ENCODE assay signal across 13 cellular contexts in the genomic region with DNA sequence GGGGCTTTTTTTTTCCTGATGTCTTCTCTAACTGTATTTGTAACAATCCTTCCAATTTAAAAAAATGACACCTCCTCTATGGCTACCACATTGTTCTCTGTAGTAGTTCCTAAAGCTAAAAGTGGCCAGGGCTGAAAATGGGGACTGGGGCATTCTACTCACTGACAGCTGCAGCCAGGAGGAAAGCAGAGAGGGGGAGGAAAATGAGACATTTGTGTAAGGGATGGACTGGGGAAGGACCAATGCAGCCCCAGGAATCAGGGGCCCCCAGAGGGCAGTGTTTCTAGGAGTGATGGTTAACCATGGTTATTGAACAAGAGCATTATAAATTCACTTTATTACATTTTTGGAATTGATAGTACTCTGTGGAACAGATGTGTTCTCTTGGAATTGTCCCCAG. TPM values are rescaled to one million over a fixed set of nuclear protein-coding genes. Genes with fewer than 3 reads are reported as not detected.
A peak's percentile ranks its signal among the peaks of the same experiment; 100 is the strongest.
DNase-seq lines count a peak whose midpoint lies in the region; ATAC-seq and TF ChIP-seq lines count a peak whose summit lies in the region.
"Had no signal": no experiment of that assay in that cellular context is flagged by ENCODE, and none has a peak within 500 bp of the region (broad histone marks: within the 10 kb centered on the region; RNA-seq: fewer than 3 reads in every experiment).

No MANE protein-coding gene starts in this region.

- H3K4me1 ChIP-seq in A673 (ENCODE audit: insufficient read depth, low read length, poor library complexity, severe bottlenecking) = peaks cover 70% of the 10 kb centered on the region
- H3K4me1 ChIP-seq in DOHH2 (ENCODE audit: control insufficient read depth, low read length) = peaks cover 40% of the 10 kb centered on the region

- DNase-seq in A673 (ENCODE audit: low spot score) = peak; percentile 44
- DNase-seq in activated CD8-positive, alpha-beta memory T cell treated with anti-CD3 and anti-CD28 coated beads, Interleukin-2, amount 50 U/mL, for 48 hours = peak; percentile 41
- DNase-seq in myocyte (ENCODE audit: low read depth) = peak; percentile 68
- no peak for DNase-seq in SKM-1 treated with dmso at 0.1 percent for 144 hours (lab: John Stamatoyannopoulos, UW; ENCODE audit: unreplicated experiment)
- no peak for DNase-seq in posterior cingulate gyrus
- DNase-seq: foreskin fibroblast, kidney glomerular epithelial cell, NCI-H1105, NCI-H446 treated with DMSO at 0.1 percent for 48 hours had no signal

- no peak for ATAC-seq in GM18861 (IDR thresholded peaks at IDR 0.05; ENCODE audit: unreplicated experiment)
- ATAC-seq in HG02571 (IDR thresholded peaks at IDR 0.05; ENCODE audit: unreplicated experiment) = no peak

- POLR2A ChIA-PET in A673 (lab: Charles Lee; ENCODE audit: low non-redundant PET) = interaction anchor here (0.7 kb wide), 1 partner anchor 236 kb away, joined by 4 read pairs; no protein-coding TSS in a partner anchor

- peak overlapping the region; percentile 53 for H3K4me3 ChIP-seq in A673 (ENCODE audit: low read depth, low read length, poor library complexity, severe bottlenecking)
- peak overlapping the region; percentile 20; the same call in 1 of the 2 replicates for H3K4me3 ChIP-seq in DOHH2 (ENCODE audit: low read length)

- H3K9me2 ChIP-seq in DOHH2 (replicated peaks; ENCODE audit: control insufficient read depth, low read length) = no peaks in the 10 kb centered on the region

- no peaks in the 10 kb centered on the region for H3K27me3 ChIP-seq in A673 (replicated peaks; ENCODE audit: insufficient read depth, low read depth, low read length, poor library complexity)
- H3K27me3 ChIP-seq in DOHH2 (ENCODE audit: control insufficient read depth, low read length) = peaks cover 4% of the 10 kb centered on the region; the same call in 1 of the 2 replicates

- no TSS peak for BruUV-seq in A673 (replicated peaks; lab: Mats Ljungman, UMichigan)

- intact Hi-C loops in A673 (cut with micrococcal nuclease; ENCODE audit: unreplicated experiment) = loop anchor here (5.0 kb wide), 1 partner anchor 897 kb away; a partner anchor contains a TSS
- intact Hi-C loops in posterior cingulate gyrus (cut with DNase I) = no loop called here

- H3K27ac ChIP-seq in A673 (ENCODE audit: low read depth, low read length, poor library complexity, severe bottlenecking) = peak overlapping the region; percentile 97
- 0 out of 2 replicates have a peak overlapping the region, but pooled peaks have one; percentile 11 for H3K27ac ChIP-seq in DOHH2 (ENCODE audit: low read depth, low read length)
- H3K27ac ChIP-seq: C4-2B had no signal

- TF ChIP-seq CTCF in A673 (conservative IDR thresholded peaks at IDR 0.05; ENCODE audit: low read depth, low read length) = peak; percentile 29; the same call in 1 of the 2 replicates
- no peak for TF ChIP-seq CTCF in DOHH2 (IDR thresholded peaks at IDR 0.05; ENCODE audit: low read depth, low read length, poor library complexity, severe bottlenecking)

- H3K9me3 ChIP-seq in A673 (ENCODE audit: low read depth, low read length, poor library complexity, severe bottlenecking) (no peaks in the 10 kb centered on the region), DOHH2 (ENCODE audit: control insufficient read depth, insufficient read depth, low read length) (no peaks in the 10 kb centered on the region)

- H3K79me2 ChIP-seq in DOHH2 (ENCODE audit: control insufficient read depth, low read length) = no peaks in the 10 kb centered on the region

- H3K36me3 ChIP-seq in A673 (ENCODE audit: insufficient read depth, low read length, poor library complexity, severe bottlenecking) = no peaks in the 10 kb centered on the region
- no peaks in the 10 kb centered on the region for H3K36me3 ChIP-seq in DOHH2 (ENCODE audit: control insufficient read depth, low read length)

- no peaks in the 10 kb centered on the region for H4K20me1 ChIP-seq in DOHH2 (ENCODE audit: control insufficient read depth, insufficient read depth, low read depth, low read length)

- H3K4me2 ChIP-seq in DOHH2 (ENCODE audit: low read length) = peak overlapping the region; percentile 32

- CTCF ChIA-PET in A673 (lab: Charles Lee) = interaction anchor here (0.5 to 0.7 kb wide), 2 partner anchors 344 to 1474 kb away, joined by 3 to 4 read pairs; no protein-coding TSS in a partner anchor

- H3F3A ChIP-seq in DOHH2 (ENCODE audit: control insufficient read depth, insufficient read depth) = no peaks in the 10 kb centered on the region

RNA-seq across cellular contexts. Expression of a gene that starts 34.3 kb away (rescaled TPM):
- 0.34 TPM in 1 of 2 replicates, not detected in the other for total RNA-seq in A673 (2021)
- total RNA-seq in myocyte = not detected in 2 replicates
- not detected for polyA plus RNA-seq in myocyte (2012)

Comparison
In these comparisons a context has a peak if more than half of its experiments do, and no peak if none do; other contexts are left out.
1. DNase-seq: peak in A673 (single experiment), activated CD8-positive, alpha-beta memory T cell treated with anti-CD3 and anti-CD28 coated beads, Interleukin-2, amount 50 U/mL, for 48 hours (single experiment) and myocyte (single experiment); none in SKM-1 treated with dmso at 0.1 percent for 144 hours (single experiment) and posterior cingulate gyrus (0 of 10).